27 cellular contexts compared by ENCODE assay signal in genomic region chrX:70535198-70535597, GRCh38.
"Had no signal": no experiment of that assay in that cellular context is flagged by ENCODE, and none has a peak within 500 bp of the region (broad histone marks: within the 10 kb centered on the region; RNA-seq: fewer than 3 reads in every experiment).

No MANE protein-coding gene starts in this region.

- H3K27ac ChIP-seq: left lung, lower lobe of right lung, neural progenitor cell, neutrophil, right atrium auricular region, spleen, suprapubic skin, thoracic aorta, tibial nerve, upper lobe of left lung, vagina had no signal

- H3K4me1 ChIP-seq: left lung, lower lobe of right lung, neural progenitor cell, right atrium auricular region, spleen, suprapubic skin, tibial nerve, upper lobe of left lung, vagina had no signal

- H3K27me3 Mint-ChIP-seq: progenitor cell of endocrine pancreas had no signal

- H3K9me3 ChIP-seq: left lung, lower lobe of right lung, neutrophil, right atrium auricular region, spleen, suprapubic skin, thoracic aorta, tibial nerve, upper lobe of left lung, vagina had no signal

- H3K4me3 Mint-ChIP-seq: naive thymus-derived CD8-positive, alpha-beta T cell; nephron; neural progenitor cell; stimulated activated effector memory CD8-positive, alpha-beta T cell treated with anti-CD3 and anti-CD28 coated beads, Interleukin-12 subunit alpha, Interleukin-12 subunit beta, amount 100 ng/mL, for 72 hours; stimulated activated naive CD8-positive, alpha-beta T cell treated with anti-CD3 and anti-CD28 coated beads, Interleukin-15, Interleukin-2, amounts not matched to agents 100 ng/mL and 50 ng/mL, for 24 hours had no signal

- H3K27me3 ChIP-seq: left lung, neural progenitor cell, neutrophil, right atrium auricular region, suprapubic skin, upper lobe of left lung, vagina had no signal

- H3K36me3 Mint-ChIP-seq: naive thymus-derived CD8-positive, alpha-beta T cell; neural progenitor cell; stimulated activated effector memory CD8-positive, alpha-beta T cell treated with anti-CD3 and anti-CD28 coated beads, Interleukin-12 subunit alpha, Interleukin-12 subunit beta, amount 100 ng/mL, for 72 hours had no signal

- H3K36me3 ChIP-seq: left lung, lower lobe of right lung, neural progenitor cell, neutrophil, right atrium auricular region, spleen, suprapubic skin, thoracic aorta, tibial nerve, upper lobe of left lung, vagina had no signal

- H3K4me2 ChIP-seq: neural progenitor cell had no signal

- H3K9ac ChIP-seq: neural progenitor cell had no signal

- H3K9me3 Mint-ChIP-seq: naive thymus-derived CD8-positive, alpha-beta T cell; neural progenitor cell; stimulated activated effector memory CD8-positive, alpha-beta T cell treated with anti-CD3 and anti-CD28 coated beads, Interleukin-12 subunit alpha, Interleukin-12 subunit beta, amount 100 ng/mL, for 72 hours; stimulated activated naive CD8-positive, alpha-beta T cell treated with anti-CD3 and anti-CD28 coated beads, Interleukin-15, Interleukin-2, amounts not matched to agents 100 ng/mL and 50 ng/mL, for 24 hours had no signal

- H3K4me1 Mint-ChIP-seq: naive thymus-derived CD8-positive, alpha-beta T cell; nephron; neural progenitor cell; stimulated activated effector memory CD8-positive, alpha-beta T cell treated with anti-CD3 and anti-CD28 coated beads, Interleukin-12 subunit alpha, Interleukin-12 subunit beta, amount 100 ng/mL, for 72 hours had no signal

- H3K4me3 ChIP-seq: left lung, lower lobe of right lung, neural progenitor cell, right atrium auricular region, spleen, suprapubic skin, thoracic aorta, tibial nerve, upper lobe of left lung, vagina had no signal

- H2AFZ ChIP-seq: neural progenitor cell had no signal

- ATAC-seq: left cardiac atrium; left lung; lower lobe of right lung; naive thymus-derived CD8-positive, alpha-beta T cell; sciatic nerve; stimulated activated effector memory CD8-positive, alpha-beta T cell treated with anti-CD3 and anti-CD28 coated beads, Interleukin-12 subunit alpha, Interleukin-12 subunit beta, amount 100 ng/mL, for 72 hours had no signal

- DNase-seq: hippocampal formation; kidney glomerular epithelial cell; left cardiac atrium; left lung; lower lobe of right lung; mammary epithelial cell; mesenchymal stem cell; naive thymus-derived CD8-positive, alpha-beta T cell; occipital lobe; small intestine; spleen; stimulated activated CD4-positive, alpha-beta T cell treated with anti-CD3 and anti-CD28 coated beads, Interleukin-4, amount 100 ng/mL, for 24 hours; stimulated activated naive CD4-positive, alpha-beta T cell; upper lobe of left lung had no signal

- FAIRE-seq: keratinocyte, small intestine had no signal

- H3K27ac Mint-ChIP-seq: nephron; neural progenitor cell; progenitor cell of endocrine pancreas; stimulated activated effector memory CD8-positive, alpha-beta T cell treated with anti-CD3 and anti-CD28 coated beads, Interleukin-12 subunit alpha, Interleukin-12 subunit beta, amount 100 ng/mL, for 72 hours; stimulated activated naive CD8-positive, alpha-beta T cell treated with anti-CD3 and anti-CD28 coated beads, Interleukin-15, Interleukin-2, amounts not matched to agents 100 ng/mL and 50 ng/mL, for 24 hours had no signal
